9 cellular contexts compared by ENCODE assay signal in the genomic region with DNA sequence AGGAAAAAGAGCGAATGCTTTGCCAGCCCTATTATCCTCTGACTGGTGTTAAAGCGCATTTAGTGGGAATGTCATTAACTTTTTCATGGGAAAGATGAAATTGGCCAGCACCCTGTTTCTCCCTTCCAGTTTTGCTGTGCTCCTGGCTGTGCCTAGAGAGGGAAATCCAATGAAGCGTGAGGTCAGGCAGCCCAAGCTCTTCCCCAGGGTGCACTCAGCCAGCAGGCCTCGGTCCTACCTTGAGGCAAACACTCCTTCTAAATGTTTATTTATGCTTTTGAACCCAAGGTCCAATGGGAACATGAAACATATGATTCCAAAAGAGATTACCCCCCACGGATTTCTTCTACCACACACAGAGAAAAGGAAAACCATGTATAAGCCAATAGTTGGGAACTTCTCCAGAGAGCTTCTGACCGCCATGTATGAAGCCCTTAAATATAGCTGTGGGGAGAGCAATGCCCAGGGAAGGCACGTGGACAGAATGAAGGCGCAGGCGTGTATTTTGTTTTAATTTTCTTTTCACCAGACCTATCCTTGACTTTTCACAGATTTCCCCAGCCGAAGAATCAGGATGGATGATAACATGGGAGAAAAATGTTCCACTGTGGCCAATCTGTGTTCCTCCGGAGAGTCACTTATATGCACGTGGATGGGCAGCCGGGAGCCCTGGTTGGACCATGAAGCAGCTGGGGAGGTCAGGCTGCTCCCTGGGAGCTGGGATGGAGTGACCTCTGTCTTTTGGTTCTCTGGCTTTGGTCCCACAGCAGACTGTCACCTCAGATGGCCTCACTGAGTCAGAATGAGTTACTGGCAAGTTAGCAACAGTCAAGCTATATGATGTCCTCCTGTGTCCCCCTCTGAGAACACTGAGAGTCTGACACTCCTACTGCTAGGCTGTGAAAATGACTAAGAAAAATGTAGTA. TPM values are rescaled to one million over a fixed set of nuclear protein-coding genes. Genes with fewer than 3 reads are reported as not detected.
A peak's percentile ranks its signal among the peaks of the same experiment; 100 is the strongest.
DNase-seq lines count a peak whose midpoint lies in the region; ATAC-seq and TF ChIP-seq lines count a peak whose summit lies in the region.
"Had no signal": no experiment of that assay in that cellular context is flagged by ENCODE, and none has a peak within 500 bp of the region (broad histone marks: within the 10 kb centered on the region; RNA-seq: fewer than 3 reads in every experiment).

No MANE protein-coding gene starts in this region.

- peak; percentile 19; the same call in 1 of the 2 replicates for ATAC-seq in PC-3
- peak; percentile 58 for ATAC-seq in left lobe of liver
- peak; percentile 63 for ATAC-seq in thoracic aorta (ENCODE audit: insufficient number of reproducible peaks, low FRiP score, low read depth)
- no peak for ATAC-seq in HG03565 (IDR thresholded peaks at IDR 0.05; ENCODE audit: unreplicated experiment)
- ATAC-seq: natural killer cell had no signal

- no peak for TF ChIP-seq CTCF in PC-3 (conservative IDR thresholded peaks at IDR 0.05; ENCODE audit: low read depth, low read length)
- TF ChIP-seq CTCF in chondrocyte (IDR thresholded peaks at IDR 0.05): no peak
- TF ChIP-seq CTCF in thoracic aorta (IDR thresholded peaks at IDR 0.05): no peak

- H3F3A ChIP-seq in PC-3 (ENCODE audit: low read length, unreplicated experiment): no peaks in the 10 kb centered on the region

- no TSS peak for BruUV-seq in PC-3 (replicated peaks; lab: Mats Ljungman, UMichigan)

- no peaks in the 10 kb centered on the region for H3K36me3 ChIP-seq in PC-3 (ENCODE audit: low read depth, low read length)
- H3K36me3 ChIP-seq in thoracic aorta: no peaks in the 10 kb centered on the region
- H3K36me3 ChIP-seq in MG63: no peaks in the 10 kb centered on the region

- POLR2A ChIA-PET in PC-3 (lab: Charles Lee; ENCODE audit: unreplicated experiment): no interaction called here

- H3K4me2 ChIP-seq in PC-3 (ENCODE audit: low read length): no peak overlapping the region

- H3K36me3 Mint-ChIP-seq in chondrocyte (ENCODE audit: low read depth): peaks cover 3% of the 10 kb centered on the region
- H3K36me3 Mint-ChIP-seq: natural killer cell had no signal

- H3K4me3 ChIP-seq in PC-3 (ENCODE audit: low read length): no peak overlapping the region
- peak overlapping the region; percentile 3 for H3K4me3 ChIP-seq in thoracic aorta
- H3K4me3 ChIP-seq in MG63: no peak overlapping the region

- no peaks in the 10 kb centered on the region for H3K9me2 ChIP-seq in PC-3 (replicated peaks; ENCODE audit: low read length)

- H3K27ac ChIP-seq in PC-3 (ENCODE audit: low read length) (no peak overlapping the region), thoracic aorta (peak overlapping the region; percentile 48 to 68)

- H4K20me1 ChIP-seq in PC-3 (ENCODE audit: low read length): no peaks in the 10 kb centered on the region

- no peak overlapping the region for H3K4me3 Mint-ChIP-seq in chondrocyte (ENCODE audit: unreplicated experiment)
- H3K4me3 Mint-ChIP-seq: natural killer cell had no signal

- H3K9me3 ChIP-seq in PC-3 (ENCODE audit: low read length) (no peaks in the 10 kb centered on the region), thoracic aorta (no peaks in the 10 kb centered on the region), MG63 (no peaks in the 10 kb centered on the region)

- intact Hi-C loops in PC-3 (cut with micrococcal nuclease): loop anchor here (1.0 kb wide), 1 partner anchor 301 kb away; no protein-coding TSS in a partner anchor

- H3K9me3 Mint-ChIP-seq in chondrocyte (ENCODE audit: low read depth): no peaks in the 10 kb centered on the region
- H3K9me3 Mint-ChIP-seq: natural killer cell had no signal

- H3K79me2 ChIP-seq in PC-3 (ENCODE audit: low read length): no peaks in the 10 kb centered on the region

- no peak overlapping the region for H2AFZ ChIP-seq in PC-3 (ENCODE audit: low read length)

- H3K4me1 Mint-ChIP-seq in chondrocyte (ENCODE audit: low read depth): peaks cover 33% of the 10 kb centered on the region
- H3K4me1 Mint-ChIP-seq: natural killer cell had no signal

- CTCF ChIA-PET in PC-3 (lab: Charles Lee): interaction anchor here (1.0 kb wide), 1 partner anchor 183 kb away, joined by 3 read pairs; no protein-coding TSS in a partner anchor

- no peaks in the 10 kb centered on the region for H3K27me3 Mint-ChIP-seq in chondrocyte (ENCODE audit: low read depth)

- no peak overlapping the region for H3K9ac ChIP-seq in PC-3 (ENCODE audit: low read length)

- H3K27me3 ChIP-seq in PC-3 (ENCODE audit: low read length): no peaks in the 10 kb centered on the region
- no peaks in the 10 kb centered on the region for H3K27me3 ChIP-seq in thoracic aorta (replicated peaks; ENCODE audit: insufficient read depth)
- H3K27me3 ChIP-seq in MG63: no peaks in the 10 kb centered on the region

- no peak for DNase-seq in PC-3
- DNase-seq in chondrocyte (ENCODE audit: low spot score): no peak
- DNase-seq in left lobe of liver (ENCODE audit: low spot score): no peak
- peak; percentile 26 for DNase-seq in thoracic aorta (ENCODE audit: low spot score)
- DNase-seq in UCSD-AML1 (lab: John Stamatoyannopoulos, UW; ENCODE audit: unreplicated experiment): no peak
- DNase-seq in MG63: no peak
- DNase-seq: natural killer cell, NCI-H774 had no signal

- H3K4me1 ChIP-seq in PC-3 (ENCODE audit: insufficient read depth, low read length): peaks cover 7% of the 10 kb centered on the region
- peaks cover 25 to 63% of the 10 kb centered on the region in 2 donors for H3K4me1 ChIP-seq in thoracic aorta (ENCODE audit: control insufficient read depth in 1 of 2, low read depth in 2 of 2)

- H3K27ac Mint-ChIP-seq in chondrocyte (ENCODE audit: unreplicated experiment): peak overlapping the region; percentile 83
- H3K27ac Mint-ChIP-seq: natural killer cell had no signal

RNA-seq across cellular contexts. Expression of gene GPR135, which starts 37.3 kb away (rescaled TPM):
- total RNA-seq in PC-3 (2014; rRNA removed) (6.7 and 10.3 TPM in 2 replicates), chondrocyte (4.0 to 8.9 TPM (median 4.8 TPM) in 3 replicates), left lobe of liver (1.4 TPM), thoracic aorta (10 to 100 TPM; 13.8 to 20.3 TPM)
- 0.15 and 0.66 TPM in 2 replicates for total RNA-seq in MG63 (2014; rRNA removed; shearing (Covaris generic); ENCODE audit: low replicate concordance)

RNA-seq across cellular contexts. Expression of gene L3HYPDH, which starts 56.3 kb away (rescaled TPM):
- total RNA-seq in PC-3 (2014; rRNA removed) (108 and 117 TPM in 2 replicates), chondrocyte (35.3 to 56.6 TPM (median 39.1 TPM) in 3 replicates), left lobe of liver (16.7 TPM), thoracic aorta (10 to 100 TPM; 69.0 to 74.9 TPM)
- total RNA-seq in MG63 (2014; rRNA removed; shearing (Covaris generic); ENCODE audit: low replicate concordance): 22.3 and 57.5 TPM in 2 replicates

RNA-seq across cellular contexts. Expression of gene JKAMP, which starts 56.4 kb away (rescaled TPM):
- 130 and 147 TPM in 2 replicates for total RNA-seq in PC-3 (2014; rRNA removed)
- total RNA-seq in chondrocyte: 45.5 to 48.6 TPM (median 48.3 TPM) in 3 replicates
- total RNA-seq in left lobe of liver: 15.2 TPM
- total RNA-seq in thoracic aorta: 10 to 100 TPM; 57.4 to 75.1 TPM
- total RNA-seq in MG63 (2014; rRNA removed; shearing (Covaris generic); ENCODE audit: low replicate concordance): 47.3 and 49.5 TPM in 2 replicates
